Comparison of ENCODE assay signal across 1 cellular context in genomic region chr6:26028753-26029569, GRCh38.
TF ChIP-seq lines count a peak whose summit lies in the region.

No MANE protein-coding gene starts in this region.

TF ChIP-seq in GM23338, 12 proteins besides CTCF, POLR2A, EP300 and RAD21 (continued from another document):
- TF ChIP-seq ZNF462 (CRISPR knock-in tag; IDR thresholded peaks at IDR 0.05) (no peak), EZH2 (IDR thresholded peaks at IDR 0.05; ENCODE audit: low read depth, unreplicated experiment) (no peak), JUNB (IDR thresholded peaks at IDR 0.05; ENCODE audit: unreplicated experiment) (no peak), STAT1 (IDR thresholded peaks at IDR 0.05; ENCODE audit: unreplicated experiment) (no peak), CREB1 (CRISPR knock-in tag; IDR thresholded peaks at IDR 0.05; ENCODE audit: low read depth) (no peak), EZH2phosphoT487 (IDR thresholded peaks at IDR 0.05; ENCODE audit: unreplicated experiment) (no peak), ZNF331 (CRISPR knock-in tag; IDR thresholded peaks at IDR 0.05; ENCODE audit: low read depth) (no peak)
- TF ChIP-seq, protein P1, sequence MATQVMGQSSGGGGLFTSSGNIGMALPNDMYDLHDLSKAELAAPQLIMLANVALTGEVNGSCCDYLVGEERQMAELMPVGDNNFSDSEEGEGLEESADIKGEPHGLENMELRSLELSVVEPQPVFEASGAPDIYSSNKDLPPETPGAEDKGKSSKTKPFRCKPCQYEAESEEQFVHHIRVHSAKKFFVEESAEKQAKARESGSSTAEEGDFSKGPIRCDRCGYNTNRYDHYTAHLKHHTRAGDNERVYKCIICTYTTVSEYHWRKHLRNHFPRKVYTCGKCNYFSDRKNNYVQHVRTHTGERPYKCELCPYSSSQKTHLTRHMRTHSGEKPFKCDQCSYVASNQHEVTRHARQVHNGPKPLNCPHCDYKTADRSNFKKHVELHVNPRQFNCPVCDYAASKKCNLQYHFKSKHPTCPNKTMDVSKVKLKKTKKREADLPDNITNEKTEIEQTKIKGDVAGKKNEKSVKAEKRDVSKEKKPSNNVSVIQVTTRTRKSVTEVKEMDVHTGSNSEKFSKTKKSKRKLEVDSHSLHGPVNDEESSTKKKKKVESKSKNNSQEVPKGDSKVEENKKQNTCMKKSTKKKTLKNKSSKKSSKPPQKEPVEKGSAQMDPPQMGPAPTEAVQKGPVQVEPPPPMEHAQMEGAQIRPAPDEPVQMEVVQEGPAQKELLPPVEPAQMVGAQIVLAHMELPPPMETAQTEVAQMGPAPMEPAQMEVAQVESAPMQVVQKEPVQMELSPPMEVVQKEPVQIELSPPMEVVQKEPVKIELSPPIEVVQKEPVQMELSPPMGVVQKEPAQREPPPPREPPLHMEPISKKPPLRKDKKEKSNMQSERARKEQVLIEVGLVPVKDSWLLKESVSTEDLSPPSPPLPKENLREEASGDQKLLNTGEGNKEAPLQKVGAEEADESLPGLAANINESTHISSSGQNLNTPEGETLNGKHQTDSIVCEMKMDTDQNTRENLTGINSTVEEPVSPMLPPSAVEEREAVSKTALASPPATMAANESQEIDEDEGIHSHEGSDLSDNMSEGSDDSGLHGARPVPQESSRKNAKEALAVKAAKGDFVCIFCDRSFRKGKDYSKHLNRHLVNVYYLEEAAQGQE (IDR thresholded peaks at IDR 0.05; ENCODE audit: unreplicated experiment), result no peak
TF ChIP-seq in GM23338: peak in this region for 0.
